ENCODE assay signal across 9 cellular contexts in genomic region chr19:38034153-38034835, GRCh38.
DNase-seq lines count a peak whose midpoint lies in the region; ATAC-seq, FAIRE-seq and TF ChIP-seq lines count a peak whose summit lies in the region.
"Had no signal": no experiment of that assay in that cellular context is flagged by ENCODE, and none has a peak within 500 bp of the region (broad histone marks: within the 10 kb centered on the region; RNA-seq: fewer than 3 reads in every experiment).

No MANE protein-coding gene starts in this region.

- no peak for TF ChIP-seq CTCF in brain microvascular endothelial cell (IDR thresholded peaks at IDR 0.05; ENCODE audit: low read depth, low read length, missing control alignments)

- H3K4me3 ChIP-seq in brain microvascular endothelial cell (ENCODE audit: low read depth, low read length) = no peak overlapping the region
- H3K4me3 ChIP-seq in thymus (ENCODE audit: low read length) = no peak overlapping the region

- ATAC-seq in HG02885 (IDR thresholded peaks at IDR 0.05; ENCODE audit: poor library complexity, unreplicated experiment) = no peak

- FAIRE-seq in GM19239 (lab: Jason Lieb, UNC) = peak; percentile 85
- FAIRE-seq: endometrium had no signal

- peak overlapping the region; percentile 96 for H3K27ac ChIP-seq in brain microvascular endothelial cell
- peak overlapping the region; percentile 68 for H3K27ac ChIP-seq in thymus (ENCODE audit: low read depth)

- no peaks in the 10 kb centered on the region for H3K4me1 ChIP-seq in thymus (ENCODE audit: control insufficient read depth, insufficient read depth, low read length)

- WGBS in thymus = 79% methylated on average over 10 of the region's 10 CpGs

- DNase-seq in GM19239 (ENCODE audit: insufficient read length, low spot score) (no peak), MV-4-11 (lab: John Stamatoyannopoulos, UW) (peak; percentile 82), brain microvascular endothelial cell (peak; percentile 69), GM03348 (ENCODE audit: low spot score) (no peak)
- DNase-seq in stimulated activated CD4-positive, alpha-beta T cell treated with anti-CD3 and anti-CD28 coated beads, Interleukin-2, amount 100 ng/mL, for 24 hours = no peak
- DNase-seq: SW 1271 had no signal

- no peaks in the 10 kb centered on the region for H3K27me3 ChIP-seq in brain microvascular endothelial cell (replicated peaks)
- no peaks in the 10 kb centered on the region for H3K27me3 ChIP-seq in thymus (ENCODE audit: control insufficient read depth, insufficient read depth)

- H3K36me3 ChIP-seq in brain microvascular endothelial cell (replicated peaks) (peaks cover 9% of the 10 kb centered on the region), thymus (ENCODE audit: control insufficient read depth, insufficient read depth) (peaks cover 5% of the 10 kb centered on the region)

- in situ Hi-C loops in brain microvascular endothelial cell (cut with HindIII; ENCODE audit: low pct_ligation_motif_present, low sequenced_read_pairs) = no loop called here

- no peaks in the 10 kb centered on the region for H3K9me3 ChIP-seq in thymus (ENCODE audit: control insufficient read depth)

Comparison
In these comparisons a context has a peak if more than half of its experiments do, and no peak if none do; other contexts are left out.
1. DNase-seq: peak in MV-4-11 (single experiment) and brain microvascular endothelial cell (single experiment); none in GM19239 (single experiment), stimulated activated CD4-positive, alpha-beta T cell treated with anti-CD3 and anti-CD28 coated beads, Interleukin-2, amount 100 ng/mL, for 24 hours (0 of 2) and GM03348 (single experiment).